In the genomic region with DNA sequence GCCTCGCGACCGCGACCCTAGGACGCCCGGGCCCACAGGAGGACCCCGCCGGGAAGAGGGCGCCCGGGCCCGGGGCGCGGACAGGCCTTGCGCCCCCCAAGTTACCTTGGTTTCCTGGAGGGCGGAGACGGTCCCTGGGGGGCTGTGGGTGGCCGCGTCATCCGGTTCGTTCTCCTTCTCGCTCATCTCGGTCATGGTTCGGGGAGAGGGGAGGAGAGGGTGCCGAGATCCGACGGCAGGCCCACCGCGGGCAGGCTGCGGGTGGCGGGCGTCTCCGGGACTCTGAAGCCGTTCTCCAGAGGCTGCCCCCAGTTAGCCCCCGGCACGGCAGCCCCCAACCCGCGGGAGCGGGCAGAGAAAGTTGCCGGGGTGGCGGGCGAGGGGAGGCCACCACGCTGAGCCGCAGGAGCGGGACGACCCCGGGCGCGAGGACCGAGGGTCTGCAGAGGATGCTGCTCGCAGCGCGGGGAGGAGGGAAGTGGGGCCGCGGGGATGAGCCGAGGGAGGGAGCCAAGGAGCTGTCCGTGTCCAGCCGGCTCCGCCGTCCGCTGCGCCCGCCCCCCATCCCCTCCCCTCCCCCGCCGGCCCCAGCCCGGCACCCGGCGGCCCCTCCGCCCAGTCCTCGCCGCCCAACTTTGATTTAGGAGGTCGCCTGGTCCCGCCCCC, we compare ENCODE assay signal across 8 cellular contexts. TPM values are rescaled to one million over a fixed set of nuclear protein-coding genes. Genes with fewer than 3 reads are reported as not detected.
A peak's percentile ranks its signal among the peaks of the same experiment; 100 is the strongest.
DNase-seq lines count a peak whose midpoint lies in the region; ATAC-seq, FAIRE-seq and TF ChIP-seq lines count a peak whose summit lies in the region.

A gene with protein sequence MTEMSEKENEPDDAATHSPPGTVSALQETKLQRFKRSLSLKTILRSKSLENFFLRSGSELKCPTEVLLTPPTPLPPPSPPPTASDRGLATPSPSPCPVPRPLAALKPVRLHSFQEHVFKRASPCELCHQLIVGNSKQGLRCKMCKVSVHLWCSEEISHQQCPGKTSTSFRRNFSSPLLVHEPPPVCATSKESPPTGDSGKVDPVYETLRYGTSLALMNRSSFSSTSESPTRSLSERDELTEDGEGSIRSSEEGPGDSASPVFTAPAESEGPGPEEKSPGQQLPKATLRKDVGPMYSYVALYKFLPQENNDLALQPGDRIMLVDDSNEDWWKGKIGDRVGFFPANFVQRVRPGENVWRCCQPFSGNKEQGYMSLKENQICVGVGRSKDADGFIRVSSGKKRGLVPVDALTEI (minus strand): TSS at position 638 of the 666 bp plus-strand sequence. CDS start 443 bp downstream, at position 195.

- no peak for FAIRE-seq in urothelium cell line (lab: Jason Lieb, UNC)

- peaks cover 5% of the 10 kb centered on the region for H3K4me1 ChIP-seq in RWPE2 (ENCODE audit: insufficient read depth, poor library complexity, severe bottlenecking)
- H3K4me1 ChIP-seq in neuron (ENCODE audit: insufficient read depth, low read length) = peaks cover 13% of the 10 kb centered on the region

- peaks cover 35% of the 10 kb centered on the region for H3K27me3 ChIP-seq in BJ (ENCODE audit: control insufficient read depth, insufficient read depth, low read length)
- peaks cover 11% of the 10 kb centered on the region for H3K27me3 ChIP-seq in RWPE2 (ENCODE audit: insufficient read depth, poor library complexity, severe bottlenecking)
- H3K27me3 ChIP-seq in neuron (ENCODE audit: insufficient read depth, low read length) = peaks cover 50% of the 10 kb centered on the region

- H3K9me3 Mint-ChIP-seq in endothelial cell (ENCODE audit: unreplicated experiment) = no peaks in the 10 kb centered on the region

- POLR2A ChIA-PET in BJ (lab: Charles Lee) = interaction anchor here (0.6 kb wide), 1 partner anchor 553 kb away, joined by 5 read pairs; no protein-coding TSS in a partner anchor

- no peak within 1 kb of the TSS for H3K27ac ChIP-seq in RWPE2 (ENCODE audit: poor library complexity, severe bottlenecking)

- H3K9me3 ChIP-seq in RWPE2 (ENCODE audit: severe bottlenecking) = no peaks in the 10 kb centered on the region
- H3K9me3 ChIP-seq in neuron (ENCODE audit: low read length) = no peaks in the 10 kb centered on the region

- no peaks in the 10 kb centered on the region for H3K36me3 Mint-ChIP-seq in endothelial cell (ENCODE audit: low read depth, unreplicated experiment)

- H3K36me3 ChIP-seq in BJ (ENCODE audit: control insufficient read depth, insufficient read depth, low read length) (no peaks in the 10 kb centered on the region), RWPE2 (ENCODE audit: low read depth) (no peaks in the 10 kb centered on the region), neuron (ENCODE audit: insufficient read depth, low read length) (no peaks in the 10 kb centered on the region)

- peaks cover 20% of the 10 kb centered on the region for H3K27me3 Mint-ChIP-seq in endothelial cell (ENCODE audit: unreplicated experiment)

- peak within 1 kb of the TSS; percentile 76 for H2AFZ ChIP-seq in neuron (ENCODE audit: low read depth, low read length)

- CTCF ChIA-PET in BJ (lab: Yijun Ruan, JAX) = interaction anchor here (1.0 to 3.0 kb wide), 3 partner anchors 11 to 19 kb away, joined by 3 to 15 read pairs (median 3); no protein-coding TSS in a partner anchor

- H3K27ac Mint-ChIP-seq in endothelial cell (ENCODE audit: unreplicated experiment) = peak within 1 kb of the TSS; percentile 52

- peak within 1 kb of the TSS; percentile 28 for H3K4me3 ChIP-seq in BJ (ENCODE audit: low read depth, low read length)
- peak within 1 kb of the TSS; percentile 21 for H3K4me3 ChIP-seq in RWPE2 (ENCODE audit: severe bottlenecking)
- H3K4me3 ChIP-seq in neuron (ENCODE audit: low read length) = peak within 1 kb of the TSS; percentile 46

- peaks cover 18% of the 10 kb centered on the region for H3K4me1 Mint-ChIP-seq in endothelial cell (ENCODE audit: unreplicated experiment)

- TF ChIP-seq CTCF in BJ (IDR thresholded peaks at IDR 0.05; ENCODE audit: insufficient read depth, low read depth, low read length) (no peak), RWPE2 (IDR thresholded peaks at IDR 0.05; ENCODE audit: poor library complexity, severe bottlenecking) (no peak), endothelial cell (IDR thresholded peaks at IDR 0.05; ENCODE audit: unreplicated experiment) (no peak)

- DNase-seq in BJ (ENCODE audit: low read depth) (no peak), RWPE2 (ENCODE audit: low spot score) (no peak), endothelial cell (ENCODE audit: low spot score) (no peak), urothelium cell line (ENCODE audit: low spot score) (no peak)
- DNase-seq in stimulated activated CD4-positive, alpha-beta T cell treated with anti-CD3 and anti-CD28 coated beads, Interleukin-4, amount 100 ng/mL, for 1 hour = no peak
- no peak for DNase-seq in effector CD8-positive, alpha-beta T cell (lab: John Stamatoyannopoulos, UW)

- peak within 1 kb of the TSS; percentile 85 for H3K4me3 Mint-ChIP-seq in endothelial cell (ENCODE audit: unreplicated experiment)

- ATAC-seq in RWPE2 (ENCODE audit: low read depth) (no peak; the same call in 2 of the 3 replicates), GM21786 (IDR thresholded peaks at IDR 0.05; ENCODE audit: unreplicated experiment) (no peak)

RNA-seq across cellular contexts. Expression of the gene that starts here (rescaled TPM):
- polyA plus RNA-seq in BJ (2011; rRNA removed) = not detected in 2 replicates
- not detected in 2 replicates for polyA minus RNA-seq in BJ (2011; rRNA and poly(A)+ RNA removed)
- not detected for total RNA-seq in endothelial cell (ENCODE audit: unreplicated experiment)
